Comparison of ENCODE assay signal across 23 cellular contexts in the genomic region with DNA sequence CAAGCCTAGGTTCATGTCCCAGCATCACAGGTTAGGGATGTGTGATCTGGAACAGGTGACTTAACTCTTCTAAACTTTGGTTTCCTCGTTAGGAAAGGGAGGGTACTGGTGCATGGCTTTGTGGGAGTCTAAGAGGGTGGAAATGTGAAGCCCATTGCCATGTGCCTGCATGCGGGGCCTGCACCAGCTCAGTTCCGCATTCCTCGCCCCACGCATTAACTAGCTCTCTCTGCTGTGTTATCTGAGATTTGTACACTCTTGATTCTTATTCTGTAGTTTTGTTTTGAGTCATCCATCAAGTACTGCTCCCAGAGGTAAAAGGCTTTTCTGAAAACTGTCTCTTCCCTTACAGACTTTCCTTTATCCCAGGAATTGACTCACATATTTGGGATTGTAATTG.
"Had no signal": no experiment of that assay in that cellular context is flagged by ENCODE, and none has a peak within 500 bp of the region (broad histone marks: within the 10 kb centered on the region; RNA-seq: fewer than 3 reads in every experiment).

No MANE protein-coding gene starts in this region.

- H3K4me3 Mint-ChIP-seq: activated CD4-positive, alpha-beta memory T cell treated with anti-CD3 and anti-CD28 coated beads for 36 hours; activated naive CD4-positive, alpha-beta T cell treated with anti-CD3 and anti-CD28 coated beads for 36 hours; memory B cell; neural crest cell; stimulated activated naive B cell treated with anti-CD40 and anti-IgM and Interleukin-4, amounts not matched to agents 10 μg/mL and 1 μg/mL and 100 μg/mL, for 72 hours; T-helper 1 cell treated with Interleukin-12 subunit alpha and Interleukin-12 subunit beta and Interleukin-4 antibody, amounts not matched to agents 30 μg/mL and 1 μg/mL, for 36 hours; type B pancreatic cell; WTC11 had no signal

- H3K9me3 Mint-ChIP-seq: memory B cell; stimulated activated naive B cell treated with anti-CD40 and anti-IgM and Interleukin-4, amounts not matched to agents 10 μg/mL and 1 μg/mL and 100 μg/mL, for 72 hours; type B pancreatic cell had no signal

- H3K36me3 Mint-ChIP-seq: activated CD4-positive, alpha-beta memory T cell treated with anti-CD3 and anti-CD28 coated beads for 36 hours; memory B cell; stimulated activated naive B cell treated with anti-CD40 and anti-IgM and Interleukin-4, amounts not matched to agents 10 μg/mL and 1 μg/mL and 100 μg/mL, for 72 hours; type B pancreatic cell; WTC11 had no signal

- H3K27ac ChIP-seq: body of pancreas, hepatocyte, sigmoid colon, testis had no signal

- H3K4me3 ChIP-seq: body of pancreas, hepatocyte, sigmoid colon, testis had no signal

- H3K27me3 ChIP-seq: body of pancreas, testis had no signal

- H3K4me1 ChIP-seq: body of pancreas, sigmoid colon, testis had no signal

- H2AFZ ChIP-seq: hepatocyte had no signal

- H3K4me1 Mint-ChIP-seq: memory B cell; neural crest cell; stimulated activated naive B cell treated with anti-CD40 and anti-IgM and Interleukin-4, amounts not matched to agents 10 μg/mL and 1 μg/mL and 100 μg/mL, for 72 hours had no signal

- H3K4me2 ChIP-seq: hepatocyte had no signal

- H3K27me3 Mint-ChIP-seq: activated CD4-positive, alpha-beta memory T cell treated with anti-CD3 and anti-CD28 coated beads for 36 hours; memory B cell had no signal

- H3K27ac Mint-ChIP-seq: activated CD4-positive, alpha-beta memory T cell treated with anti-CD3 and anti-CD28 coated beads for 36 hours; activated naive CD4-positive, alpha-beta T cell treated with anti-CD3 and anti-CD28 coated beads for 36 hours; memory B cell; stimulated activated naive B cell treated with anti-CD40 and anti-IgM and Interleukin-4, amounts not matched to agents 10 μg/mL and 1 μg/mL and 100 μg/mL, for 72 hours; T-helper 1 cell treated with Interleukin-12 subunit alpha and Interleukin-12 subunit beta and Interleukin-4 antibody, amounts not matched to agents 30 μg/mL and 1 μg/mL, for 36 hours; type B pancreatic cell; WTC11 had no signal

- H3K9me3 ChIP-seq: body of pancreas, sigmoid colon, testis had no signal

- ATAC-seq: body of pancreas; stimulated activated naive B cell treated with anti-CD40 and anti-IgM and Interleukin-4, amounts not matched to agents 10 μg/mL and 1 μg/mL and 100 μg/mL, for 72 hours; WTC11 had no signal

- DNase-seq: activated CD4-positive, alpha-beta memory T cell treated with anti-CD3 and anti-CD28 coated beads for 36 hours; activated naive CD4-positive, alpha-beta T cell treated with anti-CD3 and anti-CD28 coated beads for 36 hours; activated T-cell treated with anti-CD3 and anti-CD28 coated beads, Interleukin-2, amount 50 U/mL, for 48 hours; body of pancreas; dermis blood vessel endothelial cell; effector CD8-positive, alpha-beta T cell; erythroblast; glutamatergic neuron; left cardiac atrium; occipital lobe; retina; sigmoid colon; stimulated activated CD4-positive, alpha-beta T cell treated with anti-CD3 and anti-CD28 coated beads, Interleukin-2, amount 100 ng/mL, for 48 hours; stimulated activated CD8-positive, alpha-beta memory T cell treated with anti-CD3 and anti-CD28 coated beads, Interleukin-4, amount 100 ng/mL, for 48 hours; stimulated activated naive B cell treated with anti-CD40 and anti-IgM and Interleukin-4, amounts not matched to agents 10 μg/mL and 1 μg/mL and 100 μg/mL, for 72 hours; T1000; testis had no signal

- H3K36me3 ChIP-seq: sigmoid colon had no signal

- H3K79me2 ChIP-seq: hepatocyte had no signal
